ENCODE assay signal across 14 cellular contexts in genomic region chr5:58455966-58456365, GRCh38. TPM values are rescaled to one million over a fixed set of nuclear protein-coding genes. Genes with fewer than 3 reads are reported as not detected.
DNase-seq lines count a peak whose midpoint lies in the region; ATAC-seq and TF ChIP-seq lines count a peak whose summit lies in the region.
"Had no signal": no experiment of that assay in that cellular context is flagged by ENCODE, and none has a peak within 500 bp of the region (broad histone marks: within the 10 kb centered on the region; RNA-seq: fewer than 3 reads in every experiment).

No MANE protein-coding gene starts in this region.

- no TSS peak for BruUV-seq in PC-3 (replicated peaks; lab: Mats Ljungman, UMichigan)

- H3K9me2 ChIP-seq in PC-3 (replicated peaks; ENCODE audit: low read length) = no peaks in the 10 kb centered on the region

- peak overlapping the region; percentile 99 for H3K4me3 ChIP-seq in PC-3 (ENCODE audit: low read length)
- peak overlapping the region; percentile 93 for H3K4me3 ChIP-seq in coronary artery
- peak overlapping the region; percentile 78 for H3K4me3 ChIP-seq in lower lobe of right lung
- H3K4me3 ChIP-seq in suprapubic skin = peak overlapping the region; percentile 75
- peak overlapping the region in 1 of 2 donors; percentile 10 for H3K4me3 ChIP-seq in uterus

- peaks cover 6% of the 10 kb centered on the region for H3F3A ChIP-seq in PC-3 (ENCODE audit: low read length, unreplicated experiment)

- POLR2A ChIA-PET in PC-3 (lab: Charles Lee; ENCODE audit: unreplicated experiment) = interaction anchor here (0.6 kb wide), 1 partner anchor 973 kb away, joined by 4 read pairs; no protein-coding TSS in a partner anchor

- WGBS in suprapubic skin = 47% methylated on average over 5 of the region's 5 CpGs

- DNase-seq in PC-3 (no peak), coronary artery (ENCODE audit: low spot score) (no peak), lower lobe of right lung (no peak), suprapubic skin (ENCODE audit: low spot score in 2 of 2) (no peak), uterus (no peak), midbrain (lab: John Stamatoyannopoulos, UW) (no peak)
- no peak for DNase-seq in stimulated activated CD4-positive, alpha-beta T cell treated with anti-CD3 and anti-CD28 coated beads, Interleukin-15, amount 100 ng/mL, for 24 hours
- DNase-seq in effector CD8-positive, alpha-beta T cell (lab: John Stamatoyannopoulos, UW) = no peak
- DNase-seq: activated naive CD4-positive, alpha-beta T cell treated with anti-CD3 and anti-CD28 coated beads, Interleukin-2, amount 50 U/mL, for 16 hours; GOT3; NCI-H1930; stimulated activated naive CD4-positive, alpha-beta T cell; T-helper 9 cell had no signal

- H3K79me2 ChIP-seq in PC-3 (ENCODE audit: low read length) = peaks cover 59% of the 10 kb centered on the region

- peak overlapping the region; percentile 91 for H3K4me2 ChIP-seq in PC-3 (ENCODE audit: low read length)

- H2AFZ ChIP-seq in PC-3 (ENCODE audit: low read length) = no peak overlapping the region

- no peaks in the 10 kb centered on the region for H3K27me3 ChIP-seq in PC-3 (ENCODE audit: low read length)
- H3K27me3 ChIP-seq in lower lobe of right lung (ENCODE audit: low read depth) = no peaks in the 10 kb centered on the region
- H3K27me3 ChIP-seq in suprapubic skin = no peaks in the 10 kb centered on the region
- H3K27me3 ChIP-seq in uterus = no peaks in the 10 kb centered on the region

- TF ChIP-seq CTCF in PC-3 (conservative IDR thresholded peaks at IDR 0.05; ENCODE audit: low read depth, low read length) = no peak
- no peak for TF ChIP-seq CTCF in coronary artery (IDR thresholded peaks at IDR 0.05)
- no peak for TF ChIP-seq CTCF in lower lobe of right lung (IDR thresholded peaks at IDR 0.05)
- TF ChIP-seq CTCF in suprapubic skin (IDR thresholded peaks at IDR 0.05) = no peak
- TF ChIP-seq CTCF in uterus (IDR thresholded peaks at IDR 0.05) = no peak

- no peak for TF ChIP-seq POLR2A in suprapubic skin (IDR thresholded peaks at IDR 0.05)
- no peak for TF ChIP-seq POLR2A in uterus (IDR thresholded peaks at IDR 0.05)

- CTCF ChIA-PET in PC-3 (lab: Charles Lee) = no interaction called here

- H4K20me1 ChIP-seq in PC-3 (ENCODE audit: low read length) = peaks cover 70% of the 10 kb centered on the region

- no peak overlapping the region for H3K9ac ChIP-seq in PC-3 (ENCODE audit: low read length)

- no peak for TF ChIP-seq EP300 in suprapubic skin (IDR thresholded peaks at IDR 0.05)

- H3K36me3 ChIP-seq in PC-3 (ENCODE audit: low read depth, low read length) = peaks cover 61% of the 10 kb centered on the region
- H3K36me3 ChIP-seq in lower lobe of right lung = peaks cover 44% of the 10 kb centered on the region
- peaks cover 26% of the 10 kb centered on the region for H3K36me3 ChIP-seq in suprapubic skin
- no peaks in the 10 kb centered on the region for H3K36me3 ChIP-seq in uterus

- H3K4me1 ChIP-seq in PC-3 (ENCODE audit: insufficient read depth, low read length) = peaks cover 35% of the 10 kb centered on the region
- peaks cover 18% of the 10 kb centered on the region for H3K4me1 ChIP-seq in lower lobe of right lung
- peaks cover 54% of the 10 kb centered on the region for H3K4me1 ChIP-seq in suprapubic skin
- no peaks in the 10 kb centered on the region for H3K4me1 ChIP-seq in uterus

- ATAC-seq in PC-3 (no peak), lower lobe of right lung (no peak)

- no peaks in the 10 kb centered on the region for H3K9me3 ChIP-seq in PC-3 (ENCODE audit: low read length)
- no peaks in the 10 kb centered on the region for H3K9me3 ChIP-seq in lower lobe of right lung
- H3K9me3 ChIP-seq in suprapubic skin = no peaks in the 10 kb centered on the region
- H3K9me3 ChIP-seq in uterus = no peaks in the 10 kb centered on the region

- H3K27ac ChIP-seq in PC-3 (ENCODE audit: low read length) (no peak overlapping the region), coronary artery (peak overlapping the region in 1 of 2 donors; percentile 29), lower lobe of right lung (no peak overlapping the region), suprapubic skin (no peak overlapping the region), uterus (peak overlapping the region in 1 of 2 donors; percentile 95)

- intact Hi-C loops in PC-3 (cut with micrococcal nuclease) = loop anchor here (5.0 kb wide), 1 partner anchor 139 kb away; no protein-coding TSS in a partner anchor
- intact Hi-C loops in lower lobe of right lung (cut with DNase I) = loop anchor here (10.0 kb wide), 1 partner anchor 571 kb away; no protein-coding TSS in a partner anchor
- intact Hi-C loops in uterus (cut with DNase I; ENCODE audit: low total_unique reads) = loop anchor here (10.0 kb wide), 1 partner anchor 1161 kb away; no protein-coding TSS in a partner anchor

RNA-seq across cellular contexts. Expression of gene PLK2, which starts 3.9 kb away (rescaled TPM):
- total RNA-seq in PC-3 (2014; rRNA removed) (372 and 564 TPM in 2 replicates), lower lobe of right lung (37.5 TPM), suprapubic skin (100 to 1,000 TPM; 156 to 567 (median 328) TPM), uterus (100 to 1,000 TPM in 3 of 4 donors, 10 to 100 TPM in 1; 75.6 to 329 (median 147) TPM)

RNA-seq across cellular contexts. Expression of gene GAPT, which starts 35.3 kb away (rescaled TPM):
- not detected in 2 replicates for total RNA-seq in PC-3 (2014; rRNA removed)
- 6.5 TPM for total RNA-seq in lower lobe of right lung
- 1 to 10 TPM in 1 of 4 donors, under 1 TPM in 1, not detected in 2; 0.42 to 1.4 TPM for total RNA-seq in suprapubic skin
- total RNA-seq in uterus = 1 to 10 TPM in 1 of 4 donors, under 1 TPM in 2, not detected in 1; 0.61 to 6.8 (median 0.97) TPM
- total RNA-seq: activated CD8-positive, alpha-beta memory T cell treated with anti-CD3 and anti-CD28 coated beads for 36 hours had no signal
